Comparison of ENCODE assay signal across 14 cellular contexts in the genomic region with DNA sequence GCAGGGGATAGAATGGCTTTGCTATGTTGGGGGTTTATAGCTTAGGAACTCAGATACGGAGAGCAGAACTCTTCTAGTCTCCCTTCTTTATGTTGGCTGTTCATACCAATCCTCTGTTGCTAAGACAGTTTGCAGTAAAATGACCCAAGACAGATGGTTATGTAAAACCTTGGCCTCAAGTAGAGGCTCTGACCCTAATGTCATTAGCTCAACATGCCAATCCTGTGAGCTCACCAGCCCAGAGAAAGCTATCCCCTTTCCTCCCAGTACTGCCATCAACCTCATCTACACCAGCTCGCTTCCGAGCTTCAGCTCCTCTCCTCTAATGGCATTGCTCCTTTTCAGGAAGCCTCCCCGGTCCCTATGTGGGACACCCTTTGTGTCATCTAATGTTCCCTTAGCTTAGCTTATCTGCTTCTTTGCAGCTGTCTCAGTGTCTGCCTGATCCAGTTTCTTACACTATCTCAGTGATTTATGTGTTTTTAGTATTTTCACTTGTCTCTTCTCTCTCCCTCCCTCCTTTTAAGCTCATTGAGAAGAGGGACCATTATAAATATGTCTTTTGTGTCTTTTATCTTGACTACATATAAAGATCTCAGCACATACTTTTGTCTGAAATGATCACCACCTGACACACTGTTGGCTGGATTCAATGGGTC.
DNase-seq lines count a peak whose midpoint lies in the region; ATAC-seq and TF ChIP-seq lines count a peak whose summit lies in the region.
"Had no signal": no experiment of that assay in that cellular context is flagged by ENCODE, and none has a peak within 500 bp of the region (broad histone marks: within the 10 kb centered on the region; RNA-seq: fewer than 3 reads in every experiment).

No MANE protein-coding gene starts in this region.

- peaks cover 8% of the 10 kb centered on the region for H3K4me1 Mint-ChIP-seq in nephron
- H3K4me1 Mint-ChIP-seq: T-helper 17 cell had no signal

- H3K9me2 ChIP-seq in PC-3 (replicated peaks; ENCODE audit: low read length) (0 out of 2 replicates have a peak, but pooled peaks cover 3% of the 10 kb centered on the region), MM.1S (replicated peaks; ENCODE audit: insufficient read depth, low read length) (no peaks in the 10 kb centered on the region)

- POLR2A ChIA-PET in PC-3 (lab: Charles Lee; ENCODE audit: unreplicated experiment): no interaction called here

- no TSS peak for BruUV-seq in PC-3 (replicated peaks; lab: Mats Ljungman, UMichigan)

- no peak overlapping the region for H3K4me3 Mint-ChIP-seq in nephron
- H3K4me3 Mint-ChIP-seq: T-helper 17 cell had no signal

- H3K9ac ChIP-seq in PC-3 (ENCODE audit: low read length): no peak overlapping the region
- no peak overlapping the region for H3K9ac ChIP-seq in MM.1S (ENCODE audit: low read length)

- H3K27me3 Mint-ChIP-seq in nephron (ENCODE audit: low read depth): no peaks in the 10 kb centered on the region

- H3K27me3 ChIP-seq in PC-3 (ENCODE audit: low read length) (peaks cover 51% of the 10 kb centered on the region; the same call in 1 of the 2 replicates), MM.1S (replicated peaks; ENCODE audit: insufficient read depth, low read length) (no peaks in the 10 kb centered on the region)

- H3K36me3 ChIP-seq in PC-3 (ENCODE audit: low read depth, low read length) (no peaks in the 10 kb centered on the region), MM.1S (replicated peaks; ENCODE audit: insufficient read depth, low read length) (no peaks in the 10 kb centered on the region)

- DNase-seq in Daoy (ENCODE audit: low read depth): peak; percentile 56
- peak; percentile 32 for DNase-seq in PC-3
- peak; percentile 35 for DNase-seq in fibroblast of the aortic adventitia (ENCODE audit: low read depth)
- DNase-seq in NCI-H128 (lab: John Stamatoyannopoulos, UW; ENCODE audit: unreplicated experiment): no peak
- DNase-seq in omental fat pad (ENCODE audit: low spot score): no peak
- no peak for DNase-seq in MM.1S
- DNase-seq: activated CD4-positive, alpha-beta T cell treated with anti-CD3 and anti-CD28 coated beads for 4 hours; effector memory CD4-positive, alpha-beta T cell; mammary epithelial cell; NCI-H1048; PC-9; T-helper 17 cell had no signal

- H3F3A ChIP-seq in PC-3 (ENCODE audit: low read length, unreplicated experiment): no peaks in the 10 kb centered on the region
- no peaks in the 10 kb centered on the region for H3F3A ChIP-seq in MM.1S (ENCODE audit: insufficient read depth, low read length)

- H3K4me3 ChIP-seq in PC-3 (ENCODE audit: low read length) (no peak overlapping the region), fibroblast of the aortic adventitia (ENCODE audit: low read depth, low read length) (no peak overlapping the region), MM.1S (ENCODE audit: low read length) (no peak overlapping the region)
- H3K4me3 ChIP-seq: PC-9 had no signal

- H3K79me2 ChIP-seq in PC-3 (ENCODE audit: low read length) (no peaks in the 10 kb centered on the region), MM.1S (ENCODE audit: low read length) (no peaks in the 10 kb centered on the region)

- CTCF ChIA-PET in PC-3 (lab: Charles Lee): no interaction called here

- intact Hi-C loops in PC-3 (cut with micrococcal nuclease): no loop called here

- ATAC-seq in PC-3 (no peak), omental fat pad (ENCODE audit: low FRiP score) (no peak), HG02763 (IDR thresholded peaks at IDR 0.05; ENCODE audit: unreplicated experiment) (no peak)
- ATAC-seq: T-helper 17 cell had no signal

- H3K9me3 Mint-ChIP-seq in nephron: peaks cover 3% of the 10 kb centered on the region

- H3K9me3 ChIP-seq in PC-3 (ENCODE audit: low read length) (no peaks in the 10 kb centered on the region), MM.1S (replicated peaks; ENCODE audit: insufficient read depth, low read length) (no peaks in the 10 kb centered on the region)

- H3K27ac Mint-ChIP-seq in nephron: peak overlapping the region in 2 of 3 experiments; percentile 6 to 8
- H3K27ac Mint-ChIP-seq: T-helper 17 cell had no signal

- no peaks in the 10 kb centered on the region for H4K20me1 ChIP-seq in PC-3 (ENCODE audit: low read length)
- no peaks in the 10 kb centered on the region for H4K20me1 ChIP-seq in MM.1S (ENCODE audit: insufficient read depth, low read length)

- H3K4me1 ChIP-seq in PC-3 (ENCODE audit: insufficient read depth, low read length) (no peaks in the 10 kb centered on the region), MM.1S (ENCODE audit: low read length) (no peaks in the 10 kb centered on the region)

- H2AFZ ChIP-seq in PC-3 (ENCODE audit: low read length) (no peak overlapping the region), MM.1S (ENCODE audit: low read length) (no peak overlapping the region)
- H2AFZ ChIP-seq: PC-9 had no signal

- TF ChIP-seq CTCF in PC-3 (conservative IDR thresholded peaks at IDR 0.05; ENCODE audit: low read depth, low read length): no peak
- TF ChIP-seq CTCF in fibroblast of the aortic adventitia (IDR thresholded peaks at IDR 0.05; ENCODE audit: insufficient read depth, low read length): no peak
- TF ChIP-seq CTCF in nephron (IDR thresholded peaks at IDR 0.05; ENCODE audit: unreplicated experiment in 3 of 3): no peak
- TF ChIP-seq CTCF in omental fat pad (IDR thresholded peaks at IDR 0.05): no peak
- TF ChIP-seq CTCF in MM.1S (IDR thresholded peaks at IDR 0.05; ENCODE audit: low read length): no peak

- no peak overlapping the region for H3K4me2 ChIP-seq in PC-3 (ENCODE audit: low read length)
- no peak overlapping the region for H3K4me2 ChIP-seq in MM.1S (ENCODE audit: low read depth, low read length)
- H3K4me2 ChIP-seq: PC-9 had no signal

- no peak overlapping the region for H3K27ac ChIP-seq in PC-3 (ENCODE audit: low read length)
- no peak overlapping the region for H3K27ac ChIP-seq in MM.1S (ENCODE audit: low read length)
- H3K27ac ChIP-seq: PC-9 had no signal

- no peaks in the 10 kb centered on the region for H3K36me3 Mint-ChIP-seq in nephron (ENCODE audit: low read depth)

Comparison
In these comparisons a context has a peak if more than half of its experiments do, and no peak if none do; other contexts are left out.
1. DNase-seq: peak in Daoy (single experiment), PC-3 (single experiment) and fibroblast of the aortic adventitia (single experiment); none in NCI-H128 (single experiment), omental fat pad (single experiment) and MM.1S (single experiment).